In the genomic region with DNA sequence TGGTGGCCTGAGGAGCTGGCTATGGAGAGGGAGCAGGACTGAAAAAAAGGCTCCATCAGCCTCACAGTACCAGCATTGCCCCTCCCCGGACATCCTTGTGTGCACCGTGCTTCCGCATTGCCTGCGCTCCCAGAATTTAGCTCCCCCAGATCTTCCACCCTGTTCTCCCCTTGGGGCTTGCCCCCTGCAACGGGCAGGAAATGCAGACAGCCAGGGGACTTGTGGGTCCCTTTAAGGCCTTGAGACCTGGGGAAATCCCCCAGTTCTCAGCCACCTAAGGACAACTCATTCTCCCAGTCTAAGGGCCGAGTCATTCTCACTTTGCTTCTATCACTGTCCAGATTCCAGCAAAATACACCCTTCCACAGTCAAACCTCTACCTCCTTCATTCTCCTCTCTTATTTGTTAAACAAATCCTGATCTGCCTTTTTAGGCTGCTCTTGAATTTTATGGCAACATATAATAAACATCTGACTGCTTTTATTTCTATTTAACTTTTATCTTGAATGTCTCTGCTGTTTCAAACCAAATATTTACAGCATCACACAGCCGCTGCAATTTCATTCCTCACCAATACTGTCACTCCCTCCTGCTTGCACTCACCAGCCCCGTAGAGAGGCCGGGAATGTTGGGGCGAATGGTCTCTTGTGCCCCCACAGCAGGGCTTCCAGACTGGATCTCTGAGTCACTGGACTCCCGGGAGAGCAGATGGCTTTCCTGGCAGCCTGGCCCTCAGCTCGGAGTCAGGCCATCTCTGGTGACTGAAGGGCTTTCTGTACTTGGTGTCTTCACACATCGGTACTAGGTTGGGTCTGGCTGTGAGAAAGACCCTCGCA, we compare ENCODE assay signal across 11 cellular contexts.
DNase-seq lines count a peak whose midpoint lies in the region; ATAC-seq and TF ChIP-seq lines count a peak whose summit lies in the region.
"Had no signal": no experiment of that assay in that cellular context is flagged by ENCODE, and none has a peak within 500 bp of the region (broad histone marks: within the 10 kb centered on the region; RNA-seq: fewer than 3 reads in every experiment).

No MANE protein-coding gene starts in this region.

- H3K4me3 ChIP-seq in fibroblast of lung (replicated peaks in 1 of 4; ENCODE audit: control extremely low read depth in 1 of 4, insufficient read depth in 1 of 4, low read depth in 3 of 4, low read length in 4 of 4) (no peak overlapping the region), rectal smooth muscle tissue (ENCODE audit: low read length) (no peak overlapping the region)
- H3K4me3 ChIP-seq: ascending aorta had no signal

- no peak for TF ChIP-seq CTCF in fibroblast of lung (conservative IDR thresholded peaks at IDR 0.05 in 1 of 2, IDR thresholded peaks at IDR 0.05 in 1 of 2; ENCODE audit: low read depth in 1 of 2, low read length in 2 of 2)

- peak overlapping the region; percentile 70 for H3K4me2 ChIP-seq in fibroblast of lung (ENCODE audit: extremely low read depth, insufficient read depth, low read length)

- H4K20me1 ChIP-seq in fibroblast of lung (ENCODE audit: control insufficient read depth, extremely low read depth, insufficient read depth, low read length), result no peaks in the 10 kb centered on the region

- H3K79me2 ChIP-seq in fibroblast of lung (ENCODE audit: control insufficient read depth, insufficient read depth, low read length), result no peaks in the 10 kb centered on the region

- H2AFZ ChIP-seq in fibroblast of lung (ENCODE audit: low read length), result no peak overlapping the region

- H3K27ac ChIP-seq in fibroblast of lung (ENCODE audit: insufficient read depth, low read length) (peak overlapping the region; percentile 89), rectal smooth muscle tissue (ENCODE audit: low read depth, low read length) (peak overlapping the region; percentile 65)

- H3K36me3 ChIP-seq in fibroblast of lung (ENCODE audit: control insufficient read depth, insufficient read depth, low read length) (no peaks in the 10 kb centered on the region), rectal smooth muscle tissue (ENCODE audit: control insufficient read depth, insufficient read depth, low read length) (no peaks in the 10 kb centered on the region)
- H3K36me3 ChIP-seq: ascending aorta had no signal

- ATAC-seq in HG02678 (IDR thresholded peaks at IDR 0.05; ENCODE audit: unreplicated experiment) (no peak), HG03571 (IDR thresholded peaks at IDR 0.05; ENCODE audit: unreplicated experiment) (no peak), HG02870 (IDR thresholded peaks at IDR 0.05; ENCODE audit: unreplicated experiment) (no peak)
- ATAC-seq: right cardiac atrium had no signal

- H3K27me3 ChIP-seq in fibroblast of lung (ENCODE audit: control insufficient read depth, insufficient read depth, low read length) (no peaks in the 10 kb centered on the region), rectal smooth muscle tissue (ENCODE audit: control insufficient read depth, insufficient read depth, low read length) (no peaks in the 10 kb centered on the region)
- H3K27me3 ChIP-seq: ascending aorta had no signal

- DNase-seq in EL, result peak; percentile 96
- DNase-seq in RPMI7951 (ENCODE audit: low read depth), result peak; percentile 90
- peak; percentile 87 to 98 for DNase-seq in fibroblast of lung (ENCODE audit: low read depth in 2 of 2)
- no peak for DNase-seq in SKM-1 treated with dmso at 0.1 percent for 144 hours (lab: John Stamatoyannopoulos, UW; ENCODE audit: unreplicated experiment)
- DNase-seq: NCI-H2227 treated with DMSO at 0.1 percent for 48 hours had no signal

- H3K4me1 ChIP-seq in fibroblast of lung (ENCODE audit: control insufficient read depth, extremely low read depth, insufficient read depth, low read length), result peaks cover 11% of the 10 kb centered on the region
- H3K4me1 ChIP-seq in rectal smooth muscle tissue (ENCODE audit: control insufficient read depth, insufficient read depth, low read length), result peaks cover 6% of the 10 kb centered on the region
- H3K4me1 ChIP-seq: ascending aorta had no signal

- H3K9ac ChIP-seq in fibroblast of lung (ENCODE audit: insufficient read depth, low read length) (peak overlapping the region; percentile 41), rectal smooth muscle tissue (ENCODE audit: low read length) (no peak overlapping the region)

- no peaks in the 10 kb centered on the region for H3K9me3 ChIP-seq in fibroblast of lung (ENCODE audit: control insufficient read depth, insufficient read depth, low read depth, low read length)
- H3K9me3 ChIP-seq: ascending aorta had no signal
